In the genomic region with DNA sequence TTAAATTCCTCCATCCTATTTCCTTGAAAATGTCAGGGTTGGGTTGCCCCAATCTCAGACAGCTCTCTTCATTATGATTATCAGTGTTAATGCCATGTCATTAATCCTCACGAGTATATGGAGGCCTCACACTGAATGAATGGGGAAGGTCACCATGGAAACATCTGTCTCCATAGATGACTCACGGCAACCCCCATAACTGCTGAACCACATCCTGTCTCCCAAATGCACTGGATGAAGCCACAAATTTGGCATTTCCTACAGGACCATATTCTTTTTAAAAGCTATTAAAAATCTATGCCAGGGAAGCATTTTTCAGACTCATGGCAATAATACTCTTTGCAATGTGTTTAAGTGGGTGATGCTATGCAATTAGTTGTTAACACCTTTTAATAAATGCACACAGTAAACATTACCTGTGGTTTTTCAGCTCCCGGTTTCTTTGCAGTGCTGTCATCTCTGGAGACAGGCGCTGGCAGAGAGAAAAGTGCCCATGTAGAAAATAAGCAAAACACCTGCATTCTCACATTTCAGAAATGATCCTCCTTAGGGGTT, we compare ENCODE assay signal across 8 cellular contexts.
A peak's percentile ranks its signal among the peaks of the same experiment; 100 is the strongest.
DNase-seq lines count a peak whose midpoint lies in the region; ATAC-seq, FAIRE-seq and TF ChIP-seq lines count a peak whose summit lies in the region.

No MANE protein-coding gene starts in this region.

- H3K4me3 Mint-ChIP-seq in activated T-helper 17 cell treated with anti-CD3 and anti-CD28 coated beads, Interleukin-2, amount 50 U/mL, for 72 hours, result no peak overlapping the region

- DNase-seq in COLO668 (lab: John Stamatoyannopoulos, UW; ENCODE audit: unreplicated experiment) (peak; percentile 7), HTR-8/SVneo (ENCODE audit: insufficient read length, low spot score) (peak; percentile 77), astrocyte of the hippocampus (ENCODE audit: low read depth, low spot score) (peak; percentile 88), retinal pigment epithelial cell (ENCODE audit: low read depth) (peak; percentile 84), HUDEP-2 (lab: John Stamatoyannopoulos, UW; ENCODE audit: unreplicated experiment in 76 of 76) (no peak), GM13976 (ENCODE audit: low spot score) (no peak)

- peak; percentile 84 for FAIRE-seq in HTR-8/SVneo (lab: Jason Lieb, UNC)

- in situ Hi-C loops in GM13976 (cut with MboI; ENCODE audit: low sequenced_read_pairs, unreplicated experiment), result no loop called here

- peak; percentile 58 for ATAC-seq in GM21381 (IDR thresholded peaks at IDR 0.05; ENCODE audit: unreplicated experiment)
- ATAC-seq in activated T-helper 17 cell treated with anti-CD3 and anti-CD28 coated beads, Interleukin-2, amount 50 U/mL, for 72 hours (replicated peaks), result no peak

- H3K4me3 ChIP-seq in retinal pigment epithelial cell (ENCODE audit: low read length), result no peak overlapping the region

- no peaks in the 10 kb centered on the region for H3K9me3 Mint-ChIP-seq in activated T-helper 17 cell treated with anti-CD3 and anti-CD28 coated beads, Interleukin-2, amount 50 U/mL, for 72 hours

- peaks cover 6% of the 10 kb centered on the region for H3K4me1 Mint-ChIP-seq in activated T-helper 17 cell treated with anti-CD3 and anti-CD28 coated beads, Interleukin-2, amount 50 U/mL, for 72 hours

- no peak overlapping the region for H3K27ac Mint-ChIP-seq in activated T-helper 17 cell treated with anti-CD3 and anti-CD28 coated beads, Interleukin-2, amount 50 U/mL, for 72 hours

- H3K36me3 Mint-ChIP-seq in activated T-helper 17 cell treated with anti-CD3 and anti-CD28 coated beads, Interleukin-2, amount 50 U/mL, for 72 hours (ENCODE audit: low read depth), result no peaks in the 10 kb centered on the region

- H3K27me3 Mint-ChIP-seq in activated T-helper 17 cell treated with anti-CD3 and anti-CD28 coated beads, Interleukin-2, amount 50 U/mL, for 72 hours, result peaks cover 32% of the 10 kb centered on the region

- TF ChIP-seq CTCF in retinal pigment epithelial cell (conservative IDR thresholded peaks at IDR 0.05; ENCODE audit: low read depth, low read length) (no peak), GM13976 (IDR thresholded peaks at IDR 0.05; ENCODE audit: borderline replicate concordance, control extremely low read depth, extremely low read depth, insufficient read depth, missing control alignments) (no peak)

Comparison
In these comparisons a context has a peak if more than half of its experiments do, and no peak if none do; other contexts are left out.
1. DNase-seq: peak in COLO668 (single experiment), HTR-8/SVneo (single experiment), astrocyte of the hippocampus (single experiment) and retinal pigment epithelial cell (single experiment); none in HUDEP-2 (0 of 76) and GM13976 (single experiment).